25 cellular contexts compared by ENCODE assay signal in the genomic region with DNA sequence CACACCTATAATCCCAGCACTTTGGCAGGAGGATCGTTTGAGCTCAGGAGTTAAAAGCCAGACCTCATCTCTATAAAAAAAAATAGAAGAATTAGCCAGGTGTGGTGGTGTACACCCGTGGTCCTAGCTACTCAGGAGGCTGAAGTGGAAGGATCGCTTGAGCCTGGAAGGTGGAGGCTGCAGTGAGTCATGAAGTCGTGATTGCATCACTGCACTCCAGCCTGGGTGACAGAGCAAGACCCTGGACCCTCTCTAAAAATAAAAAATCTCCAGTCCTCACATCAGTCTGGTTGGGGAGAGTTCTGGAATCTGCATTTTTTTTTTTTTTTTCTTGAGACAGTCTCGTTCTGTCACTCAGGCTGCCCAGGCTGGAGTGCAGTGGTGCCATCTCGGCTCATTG.
"Had no signal": no experiment of that assay in that cellular context is flagged by ENCODE, and none has a peak within 500 bp of the region (broad histone marks: within the 10 kb centered on the region; RNA-seq: fewer than 3 reads in every experiment).

No MANE protein-coding gene starts in this region.

- H3K27me3 ChIP-seq: dorsolateral prefrontal cortex, esophagus muscularis mucosa, foreskin keratinocyte, hepatocyte had no signal

- H2AFZ ChIP-seq: hepatocyte, parathyroid adenoma had no signal

- H3K9ac ChIP-seq: parathyroid adenoma had no signal

- H3K27ac ChIP-seq: dorsolateral prefrontal cortex, epithelial cell of prostate, esophagus muscularis mucosa, foreskin keratinocyte, hepatocyte, parathyroid adenoma, prostate gland, skin epidermis had no signal

- ATAC-seq: foreskin keratinocyte; left cardiac atrium; left ventricle myocardium superior; sciatic nerve; stimulated activated naive B cell treated with anti-CD40 and anti-IgM and Interleukin-4, amounts not matched to agents 10 μg/mL and 1 μg/mL and 100 μg/mL, for 72 hours had no signal

- DNase-seq: cortex of kidney; dorsolateral prefrontal cortex; effector CD8-positive, alpha-beta T cell; foreskin keratinocyte; kidney; left cardiac atrium; left ventricle myocardium superior; mesenchymal stem cell; midbrain; occipital lobe; retina; stimulated activated CD4-positive, alpha-beta T cell treated with anti-CD3 and anti-CD28 coated beads, Interleukin-2, amount 100 ng/mL, for 24 hours; stimulated activated CD4-positive, alpha-beta T cell treated with anti-CD3 and anti-CD28 coated beads, Interleukin-4, amount 100 ng/mL, for 4 hours; stimulated activated naive B cell treated with anti-CD40 and anti-IgM and Interleukin-4, amounts not matched to agents 10 μg/mL and 1 μg/mL and 100 μg/mL, for 72 hours had no signal

- H3K36me3 Mint-ChIP-seq: type B pancreatic cell had no signal

- H3K4me1 ChIP-seq: parathyroid adenoma, prostate gland had no signal

- FAIRE-seq: kidney, urothelium cell line had no signal

- H3K27ac Mint-ChIP-seq: nephron; stimulated activated naive B cell treated with anti-CD40 and anti-IgM and Interleukin-4, amounts not matched to agents 10 μg/mL and 1 μg/mL and 100 μg/mL, for 72 hours; type B pancreatic cell had no signal

- H3K9me3 ChIP-seq: esophagus muscularis mucosa, prostate gland had no signal

- H3K27me3 Mint-ChIP-seq: stimulated activated naive B cell treated with anti-CD40 and anti-IgM and Interleukin-4, amounts not matched to agents 10 μg/mL and 1 μg/mL and 100 μg/mL, for 72 hours; type B pancreatic cell had no signal

- H3K79me2 ChIP-seq: hepatocyte, parathyroid adenoma had no signal

- H3K9me3 Mint-ChIP-seq: nephron; stimulated activated naive B cell treated with anti-CD40 and anti-IgM and Interleukin-4, amounts not matched to agents 10 μg/mL and 1 μg/mL and 100 μg/mL, for 72 hours; type B pancreatic cell had no signal

- H3K4me3 Mint-ChIP-seq: nephron; stimulated activated naive B cell treated with anti-CD40 and anti-IgM and Interleukin-4, amounts not matched to agents 10 μg/mL and 1 μg/mL and 100 μg/mL, for 72 hours; type B pancreatic cell had no signal

- H3K4me3 ChIP-seq: dorsolateral prefrontal cortex, esophagus muscularis mucosa, hepatocyte, lung, prostate gland, skin epidermis had no signal

- H3K4me2 ChIP-seq: hepatocyte had no signal
